Comparison of ENCODE assay signal across 1 cellular context in the genomic region with DNA sequence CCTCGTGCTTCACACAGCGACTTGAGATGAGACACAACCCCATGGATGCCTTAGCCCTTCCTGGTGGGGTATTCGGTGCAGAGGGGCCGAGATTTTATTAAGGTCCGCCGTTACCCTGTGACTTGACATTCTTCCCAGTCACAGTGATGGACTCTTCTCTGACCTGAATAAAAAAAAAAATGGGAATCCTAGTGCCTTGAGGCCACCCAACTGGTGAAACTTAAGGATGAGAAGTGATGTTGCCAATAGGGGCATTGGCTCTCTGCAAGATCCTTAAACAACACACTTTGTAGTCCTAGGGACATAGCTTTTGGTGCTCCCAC.
TF ChIP-seq lines count a peak whose summit lies in the region.

No MANE protein-coding gene starts in this region.

TF ChIP-seq in HepG2, 621 proteins besides CTCF, POLR2A, EP300 and RAD21:
- TF ChIP-seq, protein P1, sequence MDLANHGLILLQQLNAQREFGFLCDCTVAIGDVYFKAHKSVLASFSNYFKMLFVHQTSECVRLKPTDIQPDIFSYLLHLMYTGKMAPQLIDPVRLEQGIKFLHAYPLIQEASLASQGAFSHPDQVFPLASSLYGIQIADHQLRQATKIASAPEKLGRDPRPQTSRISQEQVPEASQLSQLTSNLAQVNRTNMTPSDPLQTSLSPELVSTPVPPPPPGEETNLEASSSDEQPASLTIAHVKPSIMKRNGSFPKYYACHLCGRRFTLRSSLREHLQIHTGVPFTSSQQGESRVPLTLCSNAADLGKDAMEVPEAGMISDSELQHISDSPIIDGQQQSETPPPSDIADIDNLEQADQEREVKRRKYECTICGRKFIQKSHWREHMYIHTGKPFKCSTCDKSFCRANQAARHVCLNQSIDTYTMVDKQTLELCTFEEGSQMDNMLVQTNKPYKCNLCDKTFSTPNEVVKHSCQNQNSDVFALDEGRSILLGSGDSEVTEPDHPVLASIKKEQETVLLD (CRISPR knock-in tag; IDR thresholded peaks at IDR 0.05; ENCODE audit: low read depth) = no peak
- TF ChIP-seq, protein P2, sequence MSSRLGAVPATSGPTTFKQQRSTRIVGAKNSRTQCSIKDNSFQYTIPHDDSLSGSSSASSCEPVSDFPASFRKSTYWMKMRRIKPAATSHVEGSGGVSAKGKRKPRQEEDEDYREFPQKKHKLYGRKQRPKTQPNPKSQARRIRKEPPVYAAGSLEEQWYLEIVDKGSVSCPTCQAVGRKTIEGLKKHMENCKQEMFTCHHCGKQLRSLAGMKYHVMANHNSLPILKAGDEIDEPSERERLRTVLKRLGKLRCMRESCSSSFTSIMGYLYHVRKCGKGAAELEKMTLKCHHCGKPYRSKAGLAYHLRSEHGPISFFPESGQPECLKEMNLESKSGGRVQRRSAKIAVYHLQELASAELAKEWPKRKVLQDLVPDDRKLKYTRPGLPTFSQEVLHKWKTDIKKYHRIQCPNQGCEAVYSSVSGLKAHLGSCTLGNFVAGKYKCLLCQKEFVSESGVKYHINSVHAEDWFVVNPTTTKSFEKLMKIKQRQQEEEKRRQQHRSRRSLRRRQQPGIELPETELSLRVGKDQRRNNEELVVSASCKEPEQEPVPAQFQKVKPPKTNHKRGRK (CRISPR knock-in tag; IDR thresholded peaks at IDR 0.05) = no peak
- TF ChIP-seq GLI4 (CRISPR knock-in tag; IDR thresholded peaks at IDR 0.05; ENCODE audit: borderline replicate concordance) = no peak
